ENCODE assay signal across 8 cellular contexts in the genomic region with DNA sequence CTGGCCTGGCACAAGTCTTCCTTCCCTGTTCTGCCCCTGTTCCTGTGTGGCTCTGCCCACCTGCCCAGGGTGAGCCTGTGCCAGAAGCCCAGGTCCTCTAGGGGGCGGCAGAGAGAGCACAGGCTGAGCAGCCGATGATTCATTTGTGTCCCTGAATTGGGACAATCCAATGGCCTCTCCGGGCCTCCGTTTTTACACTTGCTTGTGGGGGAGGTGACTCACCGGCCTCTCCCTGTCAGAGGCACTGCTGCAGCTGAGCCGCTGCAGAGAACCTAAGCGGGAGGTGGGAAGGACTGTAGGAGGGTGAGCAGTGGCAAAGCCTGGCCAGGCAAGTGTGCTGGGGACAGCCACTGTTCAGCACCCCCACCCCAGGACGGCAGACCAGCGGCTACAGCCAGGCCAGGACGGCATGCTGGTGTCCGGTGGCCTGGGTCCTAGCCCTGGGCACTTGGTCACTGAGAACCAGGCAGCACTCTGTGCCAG.
A peak's percentile ranks its signal among the peaks of the same experiment; 100 is the strongest.
DNase-seq lines count a peak whose midpoint lies in the region; ATAC-seq and TF ChIP-seq lines count a peak whose summit lies in the region.

No MANE protein-coding gene starts in this region.

- no peaks in the 10 kb centered on the region for H3K9me3 Mint-ChIP-seq in GM23338

- no peaks in the 10 kb centered on the region for H3F3A ChIP-seq in GM23338 (replicated peaks; ENCODE audit: low read depth)

- peaks cover 47% of the 10 kb centered on the region for H3K4me1 Mint-ChIP-seq in GM23338

- H4K20me1 ChIP-seq in DND-41 (ENCODE audit: insufficient read depth, low read length) = peaks cover 6% of the 10 kb centered on the region; the same call in 1 of the 2 replicates
- H4K20me1 ChIP-seq in GM23338 (replicated peaks; ENCODE audit: insufficient read depth) = no peaks in the 10 kb centered on the region
- no peaks in the 10 kb centered on the region for H4K20me1 ChIP-seq in KMS-11 (ENCODE audit: insufficient read depth)

- intact Hi-C loops in ovary (cut with DNase I) = no loop called here

- H3K9me2 ChIP-seq in GM23338 (ENCODE audit: insufficient read depth) = no peaks in the 10 kb centered on the region

- H3K4me1 ChIP-seq in DND-41 (ENCODE audit: insufficient read depth, low read length) (no peaks in the 10 kb centered on the region), GM23338 (ENCODE audit: insufficient read depth) (peaks cover 30% of the 10 kb centered on the region; the same call in 1 of the 2 replicates), KMS-11 (ENCODE audit: low read depth, poor library complexity, severe bottlenecking) (peaks cover 19% of the 10 kb centered on the region), Peyer's patch (peaks cover 0 to 6% (median 0%) of the 10 kb centered on the region in 4 donors), ovary (ENCODE audit: insufficient read depth) (no peaks in the 10 kb centered on the region), upper lobe of left lung (peaks cover 6 to 13% (median 8%) of the 10 kb centered on the region in 4 donors)

- H3K4me3 Mint-ChIP-seq in GM23338 = peak overlapping the region; percentile 57; the same call in 2 of the 3 replicates

- H3K36me3 ChIP-seq in DND-41 (ENCODE audit: insufficient read depth, low read length) (no peaks in the 10 kb centered on the region), GM23338 (ENCODE audit: insufficient read depth) (no peaks in the 10 kb centered on the region), KMS-11 (ENCODE audit: insufficient read depth) (no peaks in the 10 kb centered on the region), Peyer's patch (no peaks in the 10 kb centered on the region), ovary (no peaks in the 10 kb centered on the region), upper lobe of left lung (no peaks in the 10 kb centered on the region)

- ATAC-seq in DND-41 (ENCODE audit: insufficient read depth, low read depth) = peak; percentile 92
- ATAC-seq in GM23338 = peak; percentile 86
- peak; percentile 75 to 87 for ATAC-seq in upper lobe of left lung (ENCODE audit: low FRiP score in 2 of 2)

- TF ChIP-seq EP300 in ovary (IDR thresholded peaks at IDR 0.05) (no peak), upper lobe of left lung (IDR thresholded peaks at IDR 0.05) (no peak)

- TF ChIP-seq POLR2A in Peyer's patch (IDR thresholded peaks at IDR 0.05) = no peak
- no peak for TF ChIP-seq POLR2A in ovary (IDR thresholded peaks at IDR 0.05)
- TF ChIP-seq POLR2A in upper lobe of left lung (IDR thresholded peaks at IDR 0.05) = no peak

- no peak overlapping the region for H3K4me2 ChIP-seq in DND-41 (ENCODE audit: insufficient read depth, low read length)
- peak overlapping the region; percentile 37; the same call in 1 of the 2 replicates for H3K4me2 ChIP-seq in GM23338
- H3K4me2 ChIP-seq in KMS-11 = peak overlapping the region; percentile 55

- TF ChIP-seq CTCF in DND-41 (IDR thresholded peaks at IDR 0.05; ENCODE audit: borderline replicate concordance, extremely low read depth, low read length, poor library complexity, severe bottlenecking) (peak; percentile 91), GM23338 (conservative IDR thresholded peaks at IDR 0.05; ENCODE audit: low read depth in 2 of 2) (peak; percentile 90 to 91), KMS-11 (conservative IDR thresholded peaks at IDR 0.05; ENCODE audit: low read depth, low read length) (peak; percentile 90), Peyer's patch (IDR thresholded peaks at IDR 0.05) (peak in 4 of 6 experiments; percentile 56 to 80 (median 69)), ovary (IDR thresholded peaks at IDR 0.05) (peak; percentile 20 to 43 (median 40)), upper lobe of left lung (IDR thresholded peaks at IDR 0.05) (peak; percentile 66 to 80 (median 71))

- H2AFZ ChIP-seq in DND-41 (ENCODE audit: low read depth, low read length) (no peak overlapping the region), GM23338 (peak overlapping the region; percentile 93; the same call in 1 of the 2 replicates), KMS-11 (ENCODE audit: low read depth) (peak overlapping the region; percentile 60)

- H3K4me3 ChIP-seq in DND-41 (ENCODE audit: low read depth in 1 of 2, low read length in 2 of 2) = no peak overlapping the region
- no peak overlapping the region; the same call in 1 of the 2 replicates for H3K4me3 ChIP-seq in GM23338
- H3K4me3 ChIP-seq in KMS-11 (IDR thresholded peaks at IDR 0.05; ENCODE audit: insufficient read depth, low read depth, low read length) = no peak overlapping the region
- H3K4me3 ChIP-seq in Peyer's patch = peak overlapping the region in 1 of 4 donors; percentile 10
- no peak overlapping the region for H3K4me3 ChIP-seq in ovary
- H3K4me3 ChIP-seq in upper lobe of left lung = peak overlapping the region in 1 of 4 donors; percentile 16

- no peaks in the 10 kb centered on the region for H3K36me3 Mint-ChIP-seq in GM23338 (ENCODE audit: low read depth)

- H3K27ac ChIP-seq in DND-41 (ENCODE audit: low read length) (no peak overlapping the region), GM23338 (ENCODE audit: low read depth) (no peak overlapping the region), KMS-11 (no peak overlapping the region), Peyer's patch (no peak overlapping the region), ovary (no peak overlapping the region), upper lobe of left lung (no peak overlapping the region)

- H3K27me3 ChIP-seq in DND-41 (ENCODE audit: insufficient read depth, low read length, poor library complexity) (no peaks in the 10 kb centered on the region), GM23338 (ENCODE audit: insufficient read depth) (no peaks in the 10 kb centered on the region), KMS-11 (ENCODE audit: insufficient read depth, low read depth) (no peaks in the 10 kb centered on the region), Peyer's patch (no peaks in the 10 kb centered on the region), ovary (no peaks in the 10 kb centered on the region), upper lobe of left lung (no peaks in the 10 kb centered on the region)

- peaks cover 12% of the 10 kb centered on the region for H3K27me3 Mint-ChIP-seq in GM23338 (ENCODE audit: insufficient read depth, low read depth, poor library complexity)

- WGBS in ovary, 3 donors = 3 to 15% (median 14%) methylated on average over 7 to 11 of the region's 11 CpGs
- WGBS in upper lobe of left lung, 2 donors = 15 to 18% methylated on average over 3 to 11 of the region's 11 CpGs

- H3K9ac ChIP-seq in DND-41 (ENCODE audit: low read depth, low read length) = no peak overlapping the region
- H3K9ac ChIP-seq in KMS-11 = no peak overlapping the region

- H3K27ac Mint-ChIP-seq in GM23338 = no peak overlapping the region

- H3K9me3 ChIP-seq in DND-41 (ENCODE audit: insufficient read depth, low read length, severe bottlenecking) (no peaks in the 10 kb centered on the region), Peyer's patch (no peaks in the 10 kb centered on the region), ovary (no peaks in the 10 kb centered on the region), upper lobe of left lung (no peaks in the 10 kb centered on the region)

- no peaks in the 10 kb centered on the region for H3K79me2 ChIP-seq in DND-41 (ENCODE audit: insufficient read depth, low read length)
- H3K79me2 ChIP-seq in GM23338 (replicated peaks; ENCODE audit: insufficient read depth) = no peaks in the 10 kb centered on the region
- H3K79me2 ChIP-seq in KMS-11 (ENCODE audit: insufficient read depth, low read depth) = no peaks in the 10 kb centered on the region

- DNase-seq in DND-41 = peak; percentile 65
- DNase-seq in GM23338 (ENCODE audit: low spot score) = peak; percentile 97
- DNase-seq in Peyer's patch = peak; percentile 60 to 88 (median 76)
- DNase-seq in activated T-helper 9 cell treated with anti-CD3 and anti-CD28 coated beads, Interleukin-2, amount 50 U/mL, for 16 hours (ENCODE audit: low read depth) = peak; percentile 33
- DNase-seq in globus pallidus (ENCODE audit: low spot score) = peak; percentile 45
- DNase-seq in ovary = peak; percentile 63 to 73 (median 70)
- peak; percentile 68 to 87 for DNase-seq in upper lobe of left lung

TF ChIP-seq in GM23338, 12 proteins besides CTCF, POLR2A, EP300 and RAD21:
- TF ChIP-seq CREB1 (CRISPR knock-in tag; IDR thresholded peaks at IDR 0.05; ENCODE audit: low read depth) (peak; percentile 29; the same call in 1 of the 2 replicates), EZH2phosphoT487 (IDR thresholded peaks at IDR 0.05; ENCODE audit: unreplicated experiment) (no peak)
- TF ChIP-seq, protein P1, sequence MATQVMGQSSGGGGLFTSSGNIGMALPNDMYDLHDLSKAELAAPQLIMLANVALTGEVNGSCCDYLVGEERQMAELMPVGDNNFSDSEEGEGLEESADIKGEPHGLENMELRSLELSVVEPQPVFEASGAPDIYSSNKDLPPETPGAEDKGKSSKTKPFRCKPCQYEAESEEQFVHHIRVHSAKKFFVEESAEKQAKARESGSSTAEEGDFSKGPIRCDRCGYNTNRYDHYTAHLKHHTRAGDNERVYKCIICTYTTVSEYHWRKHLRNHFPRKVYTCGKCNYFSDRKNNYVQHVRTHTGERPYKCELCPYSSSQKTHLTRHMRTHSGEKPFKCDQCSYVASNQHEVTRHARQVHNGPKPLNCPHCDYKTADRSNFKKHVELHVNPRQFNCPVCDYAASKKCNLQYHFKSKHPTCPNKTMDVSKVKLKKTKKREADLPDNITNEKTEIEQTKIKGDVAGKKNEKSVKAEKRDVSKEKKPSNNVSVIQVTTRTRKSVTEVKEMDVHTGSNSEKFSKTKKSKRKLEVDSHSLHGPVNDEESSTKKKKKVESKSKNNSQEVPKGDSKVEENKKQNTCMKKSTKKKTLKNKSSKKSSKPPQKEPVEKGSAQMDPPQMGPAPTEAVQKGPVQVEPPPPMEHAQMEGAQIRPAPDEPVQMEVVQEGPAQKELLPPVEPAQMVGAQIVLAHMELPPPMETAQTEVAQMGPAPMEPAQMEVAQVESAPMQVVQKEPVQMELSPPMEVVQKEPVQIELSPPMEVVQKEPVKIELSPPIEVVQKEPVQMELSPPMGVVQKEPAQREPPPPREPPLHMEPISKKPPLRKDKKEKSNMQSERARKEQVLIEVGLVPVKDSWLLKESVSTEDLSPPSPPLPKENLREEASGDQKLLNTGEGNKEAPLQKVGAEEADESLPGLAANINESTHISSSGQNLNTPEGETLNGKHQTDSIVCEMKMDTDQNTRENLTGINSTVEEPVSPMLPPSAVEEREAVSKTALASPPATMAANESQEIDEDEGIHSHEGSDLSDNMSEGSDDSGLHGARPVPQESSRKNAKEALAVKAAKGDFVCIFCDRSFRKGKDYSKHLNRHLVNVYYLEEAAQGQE (IDR thresholded peaks at IDR 0.05; ENCODE audit: unreplicated experiment) = peak; percentile 21
TF ChIP-seq in GM23338: peak in this region for 2.

Comparison
In these comparisons a context has a peak if more than half of its experiments do, and no peak if none do; other contexts are left out.
1. DNase-seq: peak in every context shown above with its lines; median percentile 97 in GM23338; 78 in upper lobe of left lung; 76 in Peyer's patch; 70 in ovary; 65 in DND-41; 45 in globus pallidus; 33 in activated T-helper 9 cell treated with anti-CD3 and anti-CD28 coated beads, Interleukin-2, amount 50 U/mL, for 16 hours.
2. CTCF ChIP-seq: peak in every context shown above with its lines; median percentile 91 in DND-41; 90 in GM23338; 90 in KMS-11; 71 in upper lobe of left lung; 69 in Peyer's patch; 40 in ovary.